Comparison of ENCODE assay signal across 8 cellular contexts in the genomic region with DNA sequence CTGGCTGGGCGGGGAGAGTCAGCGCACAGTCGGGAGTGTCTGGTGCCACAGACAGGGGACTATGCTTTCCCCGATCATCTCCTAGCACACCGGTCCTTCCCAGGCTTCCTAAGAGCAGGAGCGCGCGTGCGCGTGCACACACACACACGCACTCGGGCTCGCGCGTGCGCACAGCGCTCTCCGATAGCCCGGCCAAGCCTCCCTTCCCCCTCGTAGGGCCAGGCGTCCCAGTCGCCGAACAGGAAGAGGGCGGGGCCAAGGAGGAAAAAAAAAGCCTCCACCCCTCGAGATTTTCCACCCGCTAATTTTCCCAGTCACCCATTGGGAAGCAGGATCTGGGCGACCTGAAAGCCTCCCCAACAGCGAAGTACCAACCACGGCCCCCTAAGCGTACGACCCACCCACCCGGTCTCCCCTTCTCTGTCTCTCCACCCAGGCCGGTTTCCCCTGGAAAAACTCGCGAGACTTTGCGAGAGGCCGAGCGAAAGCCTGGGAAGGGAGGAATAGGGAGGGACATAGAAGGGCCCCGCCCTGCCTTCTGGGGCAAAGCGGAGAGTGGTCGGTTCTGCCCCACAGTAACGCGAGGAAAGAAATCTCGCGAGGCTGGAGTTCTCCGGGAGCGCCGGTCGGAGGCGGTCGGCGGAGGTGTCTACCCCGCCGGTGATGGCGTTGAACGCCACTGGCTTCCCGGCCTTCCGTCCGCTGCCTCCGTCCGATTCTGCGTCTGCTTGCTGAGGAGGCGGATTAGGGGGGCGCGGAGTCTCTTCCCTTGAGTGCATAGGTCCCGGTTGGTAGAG. TPM values are rescaled to one million over a fixed set of nuclear protein-coding genes. Genes with fewer than 3 reads are reported as not detected.
DNase-seq lines count a peak whose midpoint lies in the region; ATAC-seq and TF ChIP-seq lines count a peak whose summit lies in the region.

A gene (plus strand): TSS at position 608 of the 797 bp plus-strand sequence. CDS start 15,689 bp downstream, outside the sequence.
A gene with protein sequence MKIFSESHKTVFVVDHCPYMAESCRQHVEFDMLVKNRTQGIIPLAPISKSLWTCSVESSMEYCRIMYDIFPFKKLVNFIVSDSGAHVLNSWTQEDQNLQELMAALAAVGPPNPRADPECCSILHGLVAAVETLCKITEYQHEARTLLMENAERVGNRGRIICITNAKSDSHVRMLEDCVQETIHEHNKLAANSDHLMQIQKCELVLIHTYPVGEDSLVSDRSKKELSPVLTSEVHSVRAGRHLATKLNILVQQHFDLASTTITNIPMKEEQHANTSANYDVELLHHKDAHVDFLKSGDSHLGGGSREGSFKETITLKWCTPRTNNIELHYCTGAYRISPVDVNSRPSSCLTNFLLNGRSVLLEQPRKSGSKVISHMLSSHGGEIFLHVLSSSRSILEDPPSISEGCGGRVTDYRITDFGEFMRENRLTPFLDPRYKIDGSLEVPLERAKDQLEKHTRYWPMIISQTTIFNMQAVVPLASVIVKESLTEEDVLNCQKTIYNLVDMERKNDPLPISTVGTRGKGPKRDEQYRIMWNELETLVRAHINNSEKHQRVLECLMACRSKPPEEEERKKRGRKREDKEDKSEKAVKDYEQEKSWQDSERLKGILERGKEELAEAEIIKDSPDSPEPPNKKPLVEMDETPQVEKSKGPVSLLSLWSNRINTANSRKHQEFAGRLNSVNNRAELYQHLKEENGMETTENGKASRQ (minus strand): TSS at position 119 of the 797 bp plus-strand sequence. CDS start 1,178 bp downstream, outside the sequence.

- H4K20me1 ChIP-seq in SU-DHL-6 (ENCODE audit: low read depth, low read length) = peaks cover 19% of the 10 kb centered on the region

- peak; percentile 94 for TF ChIP-seq POLR2A in GM10847 (IDR thresholded peaks at IDR 0.05; ENCODE audit: extremely low read depth, insufficient read length)
- peak; percentile 97 for TF ChIP-seq POLR2A in ovary (IDR thresholded peaks at IDR 0.05)
- peak; percentile 84 to 97 for TF ChIP-seq POLR2A in thyroid gland (IDR thresholded peaks at IDR 0.05)

- peaks cover 4% of the 10 kb centered on the region for H3K4me1 ChIP-seq in ovary (ENCODE audit: insufficient read depth)
- peaks cover 39 to 43% of the 10 kb centered on the region in 2 donors for H3K4me1 ChIP-seq in thyroid gland

- ATAC-seq in HG02678 (IDR thresholded peaks at IDR 0.05; ENCODE audit: unreplicated experiment) = peak; percentile 86
- ATAC-seq in activated naive CD8-positive, alpha-beta T cell treated with anti-CD3 and anti-CD28 coated beads, Interleukin-2, amount 10 ng/mL, durations not matched to agents 7 days and 5 days (ENCODE audit: low read depth) = peak; percentile 90

- TF ChIP-seq CTCF in SU-DHL-6 (IDR thresholded peaks at IDR 0.05; ENCODE audit: insufficient read depth, low read length, poor library complexity, severe bottlenecking) (no peak), ovary (IDR thresholded peaks at IDR 0.05) (no peak), thyroid gland (IDR thresholded peaks at IDR 0.05) (no peak)

- H3K4me3 Mint-ChIP-seq in activated naive CD8-positive, alpha-beta T cell treated with anti-CD3 and anti-CD28 coated beads, Interleukin-2, amount 10 ng/mL, durations not matched to agents 7 days and 5 days = peak within 1 kb of the TSS; percentile 94

- peak within 1 kb of the TSS; percentile 83 for H3K9ac ChIP-seq in SU-DHL-6 (ENCODE audit: low read length)

- peak within 1 kb of the TSS; percentile 85 for H3K4me2 ChIP-seq in SU-DHL-6 (ENCODE audit: low read depth, low read length, poor library complexity, severe bottlenecking)

- intact Hi-C loops in head of caudate nucleus (cut with DNase I) = loop anchor here (2.0 to 10.0 kb wide), 2 partner anchors 77 to 83 kb away; a partner anchor contains a TSS
- intact Hi-C loops in ovary (cut with DNase I) = loop anchor here in 2 of 4 donors (5.0 to 10.0 kb wide), 2 partner anchors 74 to 77 kb away; a partner anchor contains a TSS
- intact Hi-C loops in thyroid gland (cut with DNase I) = no loop called here

- TF ChIP-seq EP300 in ovary (IDR thresholded peaks at IDR 0.05) = no peak

- POLR2A ChIA-PET in activated naive CD8-positive, alpha-beta T cell treated with anti-CD3 and anti-CD28 coated beads, Interleukin-2, amount 10 ng/mL, durations not matched to agents 7 days and 5 days (lab: Charles Lee) = interaction anchor here (0.8 to 1.5 kb wide), 2 partner anchors 85 to 105 kb away, joined by 3 to 6 read pairs; a partner anchor contains a TSS

- WGBS in ovary, 3 donors = 0% methylated on average over 63 to 66 of the region's 66 CpGs
- WGBS in thyroid gland, 2 donors = 0 to 2% methylated on average over 35 to 57 of the region's 66 CpGs

- H3K9me3 ChIP-seq in SU-DHL-6 (ENCODE audit: insufficient read depth, low read length) = no peaks in the 10 kb centered on the region
- no peaks in the 10 kb centered on the region for H3K9me3 ChIP-seq in ovary
- H3K9me3 ChIP-seq in thyroid gland = no peaks in the 10 kb centered on the region

- peaks cover 36% of the 10 kb centered on the region for H3K4me1 Mint-ChIP-seq in activated naive CD8-positive, alpha-beta T cell treated with anti-CD3 and anti-CD28 coated beads, Interleukin-2, amount 10 ng/mL, durations not matched to agents 7 days and 5 days

- no peaks in the 10 kb centered on the region for H3K9me3 Mint-ChIP-seq in activated naive CD8-positive, alpha-beta T cell treated with anti-CD3 and anti-CD28 coated beads, Interleukin-2, amount 10 ng/mL, durations not matched to agents 7 days and 5 days

- H3K36me3 ChIP-seq in SU-DHL-6 (ENCODE audit: low read length) (peaks cover 3% of the 10 kb centered on the region; the same call in 1 of the 2 replicates), ovary (no peaks in the 10 kb centered on the region), thyroid gland (no peaks in the 10 kb centered on the region)

- H3K4me3 ChIP-seq in SU-DHL-6 (ENCODE audit: insufficient read depth, low read length, poor library complexity, severe bottlenecking) = peak within 1 kb of the TSS; percentile 83
- H3K4me3 ChIP-seq in ovary = peak within 1 kb of the TSS; percentile 98
- H3K4me3 ChIP-seq in thyroid gland (replicated peaks in 1 of 3) = peak within 1 kb of the TSS; percentile 72 to 99 (median 85)

- H2AFZ ChIP-seq in SU-DHL-6 (ENCODE audit: low read depth, low read length, severe bottlenecking) = peak within 1 kb of the TSS; percentile 53

- peak within 1 kb of the TSS; percentile 86 for H3K27ac ChIP-seq in SU-DHL-6 (ENCODE audit: low read depth, low read length)
- H3K27ac ChIP-seq in ovary = peak within 1 kb of the TSS; percentile 93 to 96
- peak within 1 kb of the TSS; percentile 90 to 99 (median 97) for H3K27ac ChIP-seq in thyroid gland

- peaks cover 95% of the 10 kb centered on the region for H3K79me2 ChIP-seq in SU-DHL-6 (ENCODE audit: insufficient read depth, low read length)

- H3K36me3 Mint-ChIP-seq in activated naive CD8-positive, alpha-beta T cell treated with anti-CD3 and anti-CD28 coated beads, Interleukin-2, amount 10 ng/mL, durations not matched to agents 7 days and 5 days = peaks cover 29% of the 10 kb centered on the region

- DNase-seq in NCI-H128 (lab: John Stamatoyannopoulos, UW; ENCODE audit: unreplicated experiment) (peak; percentile 99), head of caudate nucleus (peak; percentile 94 to 99 (median 97)), ovary (peak; percentile 99 to 100 (median 99)), thyroid gland (peak; percentile 99 to 100)
- DNase-seq in activated naive CD8-positive, alpha-beta T cell treated with anti-CD3 and anti-CD28 coated beads, Interleukin-2, amount 10 ng/mL, durations not matched to agents 7 days and 5 days = peak; percentile 94

- H3K9me2 ChIP-seq in SU-DHL-6 (replicated peaks; ENCODE audit: insufficient read depth, low read length) = no peaks in the 10 kb centered on the region

- peaks cover 24% of the 10 kb centered on the region for H3F3A ChIP-seq in SU-DHL-6 (ENCODE audit: insufficient read depth)

- H3K27ac Mint-ChIP-seq in activated naive CD8-positive, alpha-beta T cell treated with anti-CD3 and anti-CD28 coated beads, Interleukin-2, amount 10 ng/mL, durations not matched to agents 7 days and 5 days = peak within 1 kb of the TSS; percentile 96

- H3K27me3 ChIP-seq in SU-DHL-6 (ENCODE audit: low read length) (no peaks in the 10 kb centered on the region), ovary (no peaks in the 10 kb centered on the region), thyroid gland (no peaks in the 10 kb centered on the region)

- H3K27me3 Mint-ChIP-seq in activated naive CD8-positive, alpha-beta T cell treated with anti-CD3 and anti-CD28 coated beads, Interleukin-2, amount 10 ng/mL, durations not matched to agents 7 days and 5 days = no peaks in the 10 kb centered on the region

RNA-seq across cellular contexts. Expression of the first gene that starts in this region (rescaled TPM):
- 100 to 1,000 TPM; 102 to 105 TPM for total RNA-seq in activated naive CD8-positive, alpha-beta T cell treated with anti-CD3 and anti-CD28 coated beads, Interleukin-2, amount 10 ng/mL, durations not matched to agents 7 days and 5 days
- total RNA-seq in ovary (100 to 1,000 TPM in 1 of 7 donors, 10 to 100 TPM in 6; 67.8 to 150 (median 80.4) TPM), thyroid gland (100 to 1,000 TPM in 2 of 4 donors, 10 to 100 TPM in 2; 68.1 to 134 (median 96.9) TPM)
- polyA plus RNA-seq in ovary = 10 to 100 TPM; 48.7 to 55.6 TPM

RNA-seq across cellular contexts. Expression of the second gene that starts in this region (rescaled TPM):
- total RNA-seq in activated naive CD8-positive, alpha-beta T cell treated with anti-CD3 and anti-CD28 coated beads, Interleukin-2, amount 10 ng/mL, durations not matched to agents 7 days and 5 days = 10 to 100 TPM; 42.4 to 44.6 TPM
- total RNA-seq in ovary (10 to 100 TPM; 11.1 to 18.1 (median 16.3) TPM), thyroid gland (10 to 100 TPM; 15.7 to 30.5 (median 18.4) TPM)
- 10 to 100 TPM; 10.4 to 17.7 TPM for polyA plus RNA-seq in ovary

Comparison
In these comparisons a context has a peak if more than half of its experiments do, and no peak if none do; other contexts are left out.
1. Peak in every context shown above with its lines: DNase-seq, ATAC-seq, H3K4me3 ChIP-seq and H3K27ac ChIP-seq.